Comparison of ENCODE assay signal across 10 cellular contexts in genomic region chr13:42083138-42083770, GRCh38.
"Had no signal": no experiment of that assay in that cellular context is flagged by ENCODE, and none has a peak within 500 bp of the region (broad histone marks: within the 10 kb centered on the region; RNA-seq: fewer than 3 reads in every experiment).

No MANE protein-coding gene starts in this region.

- ATAC-seq: heart left ventricle, left lung, SK-N-SH treated with all-trans-retinoic acid at 6 μM for 48 hours had no signal

- DNase-seq: colonic mucosa; effector CD4-positive, alpha-beta T cell; heart left ventricle; left lung; mesenchymal stem cell; sigmoid colon; stimulated activated CD4-positive, alpha-beta T cell treated with anti-CD3 and anti-CD28 coated beads, Interleukin-2, amount 100 ng/mL, for 24 hours; stimulated activated naive CD4-positive, alpha-beta T cell treated with Interleukin-2 at 50 U/mL for 16 hours; T-helper 2 cell had no signal
